8 cellular contexts compared by ENCODE assay signal in genomic region chr5:181217805-181218065, GRCh38. TPM values are rescaled to one million over a fixed set of nuclear protein-coding genes. Genes with fewer than 3 reads are reported as not detected.
DNase-seq lines count a peak whose midpoint lies in the region; TF ChIP-seq lines count a peak whose summit lies in the region.

No MANE protein-coding gene starts in this region.

- H3K27me3 Mint-ChIP-seq in chondrocyte (ENCODE audit: low read depth): no peaks in the 10 kb centered on the region

- H3K9me3 ChIP-seq in cardiac muscle cell (ENCODE audit: low read depth): no peaks in the 10 kb centered on the region
- H3K9me3 ChIP-seq in NT2/D1 (ENCODE audit: insufficient read depth, low read length): no peaks in the 10 kb centered on the region
- H3K9me3 ChIP-seq in muscle layer of duodenum (ENCODE audit: control insufficient read depth in 1 of 2, low read length in 2 of 2): no peaks in the 10 kb centered on the region

- H3K9ac ChIP-seq in NT2/D1 (ENCODE audit: insufficient read length, low read depth): peak overlapping the region; percentile 46

- intact Hi-C loops in cardiac septum (cut with DNase I): no loop called here

- H3K36me3 Mint-ChIP-seq in chondrocyte (ENCODE audit: low read depth): no peaks in the 10 kb centered on the region

- peak overlapping the region; percentile 75 for H3K4me3 Mint-ChIP-seq in chondrocyte (ENCODE audit: unreplicated experiment)

- H3K4me1 Mint-ChIP-seq in chondrocyte (ENCODE audit: low read depth): peaks cover 38% of the 10 kb centered on the region

- H3K27me3 ChIP-seq in cardiac muscle cell: peaks cover 22% of the 10 kb centered on the region
- H3K27me3 ChIP-seq in NT2/D1 (ENCODE audit: insufficient read depth, insufficient read length): no peaks in the 10 kb centered on the region
- H3K27me3 ChIP-seq in muscle layer of duodenum (ENCODE audit: low read depth, low read length): no peaks in the 10 kb centered on the region

- H3K9me3 Mint-ChIP-seq in chondrocyte (ENCODE audit: low read depth): no peaks in the 10 kb centered on the region

- TF ChIP-seq CTCF in cardiac muscle cell (IDR thresholded peaks at IDR 0.05; ENCODE audit: low read depth, low read length) (no peak), chondrocyte (IDR thresholded peaks at IDR 0.05) (no peak)

- H3K27ac ChIP-seq in cardiac muscle cell (no peak overlapping the region), muscle layer of duodenum (ENCODE audit: low read length) (peak overlapping the region; percentile 39)

- peak overlapping the region; percentile 90 for H3K27ac Mint-ChIP-seq in chondrocyte (ENCODE audit: unreplicated experiment)

- peak in 1 of 2 donors; percentile 21 for DNase-seq in cardiac muscle cell (ENCODE audit: low read depth in 1 of 2, low spot score in 1 of 2)
- DNase-seq in cardiac septum (ENCODE audit: low spot score): no peak
- DNase-seq in NT2/D1 (ENCODE audit: low read depth, low spot score): no peak
- no peak for DNase-seq in chondrocyte (ENCODE audit: low spot score)
- no peak for DNase-seq in midbrain (lab: John Stamatoyannopoulos, UW)
- no peak for DNase-seq in globus pallidus (ENCODE audit: low spot score)
- DNase-seq in activated CD4-positive, CD25-positive, alpha-beta regulatory T cell (lab: John Stamatoyannopoulos, UW): no peak

- H3K4me3 ChIP-seq in cardiac muscle cell (peak overlapping the region; percentile 28), NT2/D1 (ENCODE audit: insufficient read length, low read depth) (peak overlapping the region; percentile 58), muscle layer of duodenum (ENCODE audit: low read depth in 1 of 2, low read length in 2 of 2) (peak overlapping the region; percentile 70 to 73)

- no peaks in the 10 kb centered on the region for H3K36me3 ChIP-seq in cardiac muscle cell
- H3K36me3 ChIP-seq in NT2/D1 (ENCODE audit: insufficient read depth, insufficient read length, low read length): no peaks in the 10 kb centered on the region
- no peaks in the 10 kb centered on the region for H3K36me3 ChIP-seq in muscle layer of duodenum (ENCODE audit: control insufficient read depth in 1 of 2, insufficient read depth in 2 of 2, low read length in 2 of 2)

- no peaks in the 10 kb centered on the region for H3K4me1 ChIP-seq in cardiac muscle cell (ENCODE audit: low read depth)
- peaks cover 3% of the 10 kb centered on the region for H3K4me1 ChIP-seq in NT2/D1 (ENCODE audit: insufficient read depth, insufficient read length)
- peaks cover 4 to 8% of the 10 kb centered on the region in 2 donors for H3K4me1 ChIP-seq in muscle layer of duodenum (ENCODE audit: control insufficient read depth in 1 of 2, insufficient read depth in 2 of 2, low read length in 2 of 2)

RNA-seq across cellular contexts. Expression of gene TRIM41, which starts 5.3 kb away (rescaled TPM):
- total RNA-seq in cardiac muscle cell (29.4 and 30.1 TPM in 2 replicates), cardiac septum (33.0 TPM), chondrocyte (17.9 to 24.3 TPM (median 19.3 TPM) in 3 replicates)
- polyA plus RNA-seq in cardiac muscle cell: 3.4 and 5.4 TPM in 2 replicates

RNA-seq across cellular contexts. Expression of gene TRIM7, which starts 12.7 kb away (rescaled TPM):
- total RNA-seq in cardiac muscle cell (0.39 TPM in 1 of 2 replicates, not detected in the other), cardiac septum (6.4 TPM), chondrocyte (4.2 to 8.1 TPM (median 5.7 TPM) in 3 replicates)
- 0.11 and 0.20 TPM in 2 replicates for polyA plus RNA-seq in cardiac muscle cell

RNA-seq across cellular contexts. Expression of gene RACK1, which starts 26.0 kb away (rescaled TPM):
- 2,235 and 2,267 TPM in 2 replicates for total RNA-seq in cardiac muscle cell
- 803 and 899 TPM in 2 replicates for polyA plus RNA-seq in cardiac muscle cell
- total RNA-seq in cardiac septum: 557 TPM
- 995 to 1,189 TPM (median 1,167 TPM) in 3 replicates for total RNA-seq in chondrocyte

RNA-seq across cellular contexts. Expression of gene TRIM52, which starts 43.2 kb away (rescaled TPM):
- total RNA-seq in cardiac muscle cell: 10.4 and 12.3 TPM in 2 replicates
- polyA plus RNA-seq in cardiac muscle cell: 9.5 and 10.5 TPM in 2 replicates
- 9.1 TPM for total RNA-seq in cardiac septum
- total RNA-seq in chondrocyte: 7.2 to 12.7 TPM (median 8.3 TPM) in 3 replicates
